In the genomic region with DNA sequence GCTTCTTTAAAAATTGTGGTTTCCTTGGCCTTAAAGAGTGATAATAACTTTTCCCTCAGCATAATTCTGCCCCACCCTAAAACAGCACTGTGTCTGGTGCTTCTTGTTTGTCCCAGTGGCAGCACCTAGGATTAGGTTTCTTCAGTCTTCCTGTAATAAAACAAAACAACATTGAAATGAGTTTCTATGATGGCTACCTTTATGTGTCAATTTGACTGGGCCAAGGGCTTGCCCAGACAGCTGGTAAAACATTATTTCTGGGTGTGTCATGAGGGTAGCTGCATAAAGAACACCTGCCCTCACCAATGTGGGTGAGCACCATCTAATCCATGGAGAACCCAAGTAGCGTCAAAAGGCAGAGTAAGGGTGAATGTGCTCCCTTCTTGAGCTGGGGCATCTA, we compare ENCODE assay signal across 16 cellular contexts.
A peak's percentile ranks its signal among the peaks of the same experiment; 100 is the strongest.
DNase-seq lines count a peak whose midpoint lies in the region; ATAC-seq and TF ChIP-seq lines count a peak whose summit lies in the region.
"Had no signal": no experiment of that assay in that cellular context is flagged by ENCODE, and none has a peak within 500 bp of the region (broad histone marks: within the 10 kb centered on the region; RNA-seq: fewer than 3 reads in every experiment).

No MANE protein-coding gene starts in this region.

- no peaks in the 10 kb centered on the region for H3K9me3 Mint-ChIP-seq in MCF 10A (ENCODE audit: unreplicated experiment)

- H3K4me3 Mint-ChIP-seq in MCF 10A (ENCODE audit: unreplicated experiment) = no peak overlapping the region
- H3K4me3 Mint-ChIP-seq: WTC11 had no signal

- in situ Hi-C loops in KBM-7 (cut with MboI; ENCODE audit: low pct_unique_long_range_greater_than_20kb, low sequenced_read_pairs) = no loop called here

- TF ChIP-seq POLR2A in breast epithelium (IDR thresholded peaks at IDR 0.05) (no peak), esophagus squamous epithelium (IDR thresholded peaks at IDR 0.05) (no peak)

- DNase-seq in MCF 10A (ENCODE audit: unreplicated experiment) (peak; percentile 48), breast epithelium (ENCODE audit: low spot score in 2 of 2) (no peak), NCI-H774 (lab: John Stamatoyannopoulos, UW) (peak; percentile 64), esophagus squamous epithelium (lab: John Stamatoyannopoulos, UW) (no peak), GM20000 (ENCODE audit: low spot score) (no peak), KBM-7 (no peak), retina (no peak), sciatic nerve (ENCODE audit: low spot score) (no peak)
- DNase-seq: activated CD8-positive, alpha-beta memory T cell treated with anti-CD3 and anti-CD28 coated beads for 24 hours; amniotic stem cell; heart right ventricle; left cardiac atrium; T-helper 1 cell had no signal

- no peaks in the 10 kb centered on the region for H3K36me3 ChIP-seq in breast epithelium
- no peaks in the 10 kb centered on the region for H3K36me3 ChIP-seq in esophagus squamous epithelium
- H3K36me3 ChIP-seq: heart right ventricle, prostate gland had no signal

- BruUV-seq in MCF 10A (replicated peaks; lab: Mats Ljungman, UMichigan) = no TSS peak

- no peak for ATAC-seq in sciatic nerve
- ATAC-seq: K562, left cardiac atrium, WTC11 had no signal

- WGBS in esophagus squamous epithelium, 2 donors = 55 to 75% methylated on average over 1 of the region's 1 CpG

- peak overlapping the region in 1 of 2 donors; percentile 55 for H3K27ac ChIP-seq in breast epithelium
- peak overlapping the region; percentile 7 to 85 (median 78) for H3K27ac ChIP-seq in esophagus squamous epithelium
- H3K27ac ChIP-seq: heart right ventricle, prostate gland had no signal

- H3K4me1 ChIP-seq in breast epithelium (no peaks in the 10 kb centered on the region), esophagus squamous epithelium (peaks cover 0 to 48% (median 0%) of the 10 kb centered on the region in 3 donors)
- H3K4me1 ChIP-seq: heart right ventricle, prostate gland had no signal

- POLR2A ChIA-PET in MCF 10A (lab: Yijun Ruan, JAX) = interaction anchor here (0.7 to 3.9 kb wide), 7 partner anchors 10 to 180 kb away, joined by 3 to 29 read pairs (median 3); no protein-coding TSS in a partner anchor

- no peak for TF ChIP-seq CTCF in MCF 10A (IDR thresholded peaks at IDR 0.05; ENCODE audit: unreplicated experiment)
- no peak for TF ChIP-seq CTCF in breast epithelium (IDR thresholded peaks at IDR 0.05)
- no peak for TF ChIP-seq CTCF in esophagus squamous epithelium (IDR thresholded peaks at IDR 0.05)
- no peak for TF ChIP-seq CTCF in GM20000 (IDR thresholded peaks at IDR 0.05; ENCODE audit: extremely low read depth, missing control alignments)

- no peaks in the 10 kb centered on the region for H3K27me3 Mint-ChIP-seq in MCF 10A (ENCODE audit: insufficient read depth, unreplicated experiment)

- H3K9me3 ChIP-seq in breast epithelium (no peaks in the 10 kb centered on the region), esophagus squamous epithelium (no peaks in the 10 kb centered on the region)
- H3K9me3 ChIP-seq: prostate gland had no signal

- H3K4me1 Mint-ChIP-seq in MCF 10A (ENCODE audit: insufficient read depth, unreplicated experiment) = peaks cover 79% of the 10 kb centered on the region

- H3K4me3 ChIP-seq in breast epithelium = no peak overlapping the region
- no peak overlapping the region for H3K4me3 ChIP-seq in esophagus squamous epithelium
- H3K4me3 ChIP-seq: heart right ventricle, K562, prostate gland had no signal

- CTCF ChIA-PET in MCF 10A (lab: Yijun Ruan, JAX) = interaction anchor here (0.6 to 1.4 kb wide), 4 partner anchors 45 to 1344 kb away, joined by 3 to 5 read pairs (median 3); partner anchors contain the start of gene PREP

- intact Hi-C loops in MCF 10A (cut with micrococcal nuclease) (no loop called here), breast epithelium (cut with DNase I; ENCODE audit: low total_unique reads) (no loop called here), esophagus squamous epithelium (cut with DNase I) (no loop called here), sciatic nerve (cut with DNase I) (no loop called here)

- no peaks in the 10 kb centered on the region for H3K36me3 Mint-ChIP-seq in MCF 10A (ENCODE audit: insufficient read depth, unreplicated experiment)

- H3K27ac Mint-ChIP-seq in MCF 10A (ENCODE audit: low read depth, unreplicated experiment) = peak overlapping the region; percentile 91
- H3K27ac Mint-ChIP-seq: WTC11 had no signal

- H3K27me3 ChIP-seq in breast epithelium (no peaks in the 10 kb centered on the region), esophagus squamous epithelium (no peaks in the 10 kb centered on the region)

Comparison
In these comparisons a context has a peak if more than half of its experiments do, and no peak if none do; other contexts are left out.
1. DNase-seq: peak in MCF 10A (single experiment) and NCI-H774 (single experiment); none in breast epithelium (0 of 2), esophagus squamous epithelium (single experiment), GM20000 (single experiment), KBM-7 (single experiment), retina (single experiment) and sciatic nerve (single experiment).